In the genomic region with DNA sequence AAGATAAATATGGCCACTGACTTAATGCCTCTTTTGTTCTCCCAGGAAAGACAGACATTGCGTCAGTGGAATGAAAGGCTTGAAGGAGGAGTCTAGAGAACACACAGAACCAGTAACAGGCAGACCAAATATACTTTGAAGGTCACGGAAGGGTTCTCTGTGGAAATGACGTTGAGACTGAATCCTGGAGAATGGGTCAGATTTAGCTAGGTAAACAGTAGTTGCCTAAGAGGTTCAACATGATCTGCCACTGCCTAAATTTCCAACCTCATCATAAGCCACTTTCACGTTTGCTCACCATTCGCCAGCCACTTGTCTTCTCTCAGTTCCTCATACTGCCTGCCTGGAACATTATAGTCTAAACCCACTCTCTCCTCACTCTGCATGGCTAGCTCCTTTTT, we compare ENCODE assay signal across 1 cellular context.
TF ChIP-seq lines count a peak whose summit lies in the region.

No MANE protein-coding gene starts in this region.

TF ChIP-seq in GM12878, 131 proteins besides CTCF, POLR2A, EP300 and RAD21 (continued from another document and continues in another):
- TF ChIP-seq, protein P1, sequence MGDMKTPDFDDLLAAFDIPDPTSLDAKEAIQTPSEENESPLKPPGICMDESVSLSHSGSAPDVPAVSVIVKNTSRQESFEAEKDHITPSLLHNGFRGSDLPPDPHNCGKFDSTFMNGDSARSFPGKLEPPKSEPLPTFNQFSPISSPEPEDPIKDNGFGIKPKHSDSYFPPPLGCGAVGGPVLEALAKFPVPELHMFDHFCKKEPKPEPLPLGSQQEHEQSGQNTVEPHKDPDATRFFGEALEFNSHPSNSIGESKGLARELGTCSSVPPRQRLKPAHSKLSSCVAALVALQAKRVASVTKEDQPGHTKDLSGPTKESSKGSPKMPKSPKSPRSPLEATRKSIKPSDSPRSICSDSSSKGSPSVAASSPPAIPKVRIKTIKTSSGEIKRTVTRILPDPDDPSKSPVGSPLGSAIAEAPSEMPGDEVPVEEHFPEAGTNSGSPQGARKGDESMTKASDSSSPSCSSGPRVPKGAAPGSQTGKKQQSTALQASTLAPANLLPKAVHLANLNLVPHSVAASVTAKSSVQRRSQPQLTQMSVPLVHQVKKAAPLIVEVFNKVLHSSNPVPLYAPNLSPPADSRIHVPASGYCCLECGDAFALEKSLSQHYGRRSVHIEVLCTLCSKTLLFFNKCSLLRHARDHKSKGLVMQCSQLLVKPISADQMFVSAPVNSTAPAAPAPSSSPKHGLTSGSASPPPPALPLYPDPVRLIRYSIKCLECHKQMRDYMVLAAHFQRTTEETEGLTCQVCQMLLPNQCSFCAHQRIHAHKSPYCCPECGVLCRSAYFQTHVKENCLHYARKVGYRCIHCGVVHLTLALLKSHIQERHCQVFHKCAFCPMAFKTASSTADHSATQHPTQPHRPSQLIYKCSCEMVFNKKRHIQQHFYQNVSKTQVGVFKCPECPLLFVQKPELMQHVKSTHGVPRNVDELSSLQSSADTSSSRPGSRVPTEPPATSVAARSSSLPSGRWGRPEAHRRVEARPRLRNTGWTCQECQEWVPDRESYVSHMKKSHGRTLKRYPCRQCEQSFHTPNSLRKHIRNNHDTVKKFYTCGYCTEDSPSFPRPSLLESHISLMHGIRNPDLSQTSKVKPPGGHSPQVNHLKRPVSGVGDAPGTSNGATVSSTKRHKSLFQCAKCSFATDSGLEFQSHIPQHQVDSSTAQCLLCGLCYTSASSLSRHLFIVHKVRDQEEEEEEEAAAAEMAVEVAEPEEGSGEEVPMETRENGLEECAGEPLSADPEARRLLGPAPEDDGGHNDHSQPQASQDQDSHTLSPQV (IDR thresholded peaks at IDR 0.05) = no peak
- TF ChIP-seq, protein P2, sequence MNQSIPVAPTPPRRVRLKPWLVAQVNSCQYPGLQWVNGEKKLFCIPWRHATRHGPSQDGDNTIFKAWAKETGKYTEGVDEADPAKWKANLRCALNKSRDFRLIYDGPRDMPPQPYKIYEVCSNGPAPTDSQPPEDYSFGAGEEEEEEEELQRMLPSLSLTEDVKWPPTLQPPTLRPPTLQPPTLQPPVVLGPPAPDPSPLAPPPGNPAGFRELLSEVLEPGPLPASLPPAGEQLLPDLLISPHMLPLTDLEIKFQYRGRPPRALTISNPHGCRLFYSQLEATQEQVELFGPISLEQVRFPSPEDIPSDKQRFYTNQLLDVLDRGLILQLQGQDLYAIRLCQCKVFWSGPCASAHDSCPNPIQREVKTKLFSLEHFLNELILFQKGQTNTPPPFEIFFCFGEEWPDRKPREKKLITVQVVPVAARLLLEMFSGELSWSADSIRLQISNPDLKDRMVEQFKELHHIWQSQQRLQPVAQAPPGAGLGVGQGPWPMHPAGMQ (IDR thresholded peaks at IDR 0.05; ENCODE audit: borderline replicate concordance) = no peak
- TF ChIP-seq NR2C2 (IDR thresholded peaks at IDR 0.05; ENCODE audit: borderline replicate concordance, control insufficient read depth, insufficient read length, low read depth) = no peak
- TF ChIP-seq RFX5 (IDR thresholded peaks at IDR 0.05; ENCODE audit: low read depth, low read length) = no peak
- TF ChIP-seq, protein P3, sequence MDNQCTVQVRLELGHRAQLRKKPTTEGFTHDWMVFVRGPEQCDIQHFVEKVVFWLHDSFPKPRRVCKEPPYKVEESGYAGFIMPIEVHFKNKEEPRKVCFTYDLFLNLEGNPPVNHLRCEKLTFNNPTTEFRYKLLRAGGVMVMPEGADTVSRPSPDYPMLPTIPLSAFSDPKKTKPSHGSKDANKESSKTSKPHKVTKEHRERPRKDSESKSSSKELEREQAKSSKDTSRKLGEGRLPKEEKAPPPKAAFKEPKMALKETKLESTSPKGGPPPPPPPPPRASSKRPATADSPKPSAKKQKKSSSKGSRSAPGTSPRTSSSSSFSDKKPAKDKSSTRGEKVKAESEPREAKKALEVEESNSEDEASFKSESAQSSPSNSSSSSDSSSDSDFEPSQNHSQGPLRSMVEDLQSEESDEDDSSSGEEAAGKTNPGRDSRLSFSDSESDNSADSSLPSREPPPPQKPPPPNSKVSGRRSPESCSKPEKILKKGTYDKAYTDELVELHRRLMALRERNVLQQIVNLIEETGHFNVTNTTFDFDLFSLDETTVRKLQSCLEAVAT (IDR thresholded peaks at IDR 0.05) = 0 out of 2 replicates have a peak, but pooled peaks have one; percentile 19
- TF ChIP-seq ATF7 (IDR thresholded peaks at IDR 0.05; ENCODE audit: low read depth) = 0 out of 2 replicates have a peak, but pooled peaks have one; percentile 21
- TF ChIP-seq, protein P4, sequence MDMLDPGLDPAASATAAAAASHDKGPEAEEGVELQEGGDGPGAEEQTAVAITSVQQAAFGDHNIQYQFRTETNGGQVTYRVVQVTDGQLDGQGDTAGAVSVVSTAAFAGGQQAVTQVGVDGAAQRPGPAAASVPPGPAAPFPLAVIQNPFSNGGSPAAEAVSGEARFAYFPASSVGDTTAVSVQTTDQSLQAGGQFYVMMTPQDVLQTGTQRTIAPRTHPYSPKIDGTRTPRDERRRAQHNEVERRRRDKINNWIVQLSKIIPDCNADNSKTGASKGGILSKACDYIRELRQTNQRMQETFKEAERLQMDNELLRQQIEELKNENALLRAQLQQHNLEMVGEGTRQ (IDR thresholded peaks at IDR 0.05; ENCODE audit: borderline replicate concordance, low read depth, low read length) = no peak
- no peak for TF ChIP-seq ZSCAN29 (IDR thresholded peaks at IDR 0.05)
- TF ChIP-seq EED (IDR thresholded peaks at IDR 0.05; ENCODE audit: low read depth) = peak; percentile 72
- TF ChIP-seq JUNB (IDR thresholded peaks at IDR 0.05) = no peak; the same call in 1 of the 2 replicates
- peak; percentile 66; the same call in 1 of the 2 replicates for TF ChIP-seq NBN (IDR thresholded peaks at IDR 0.05)
- TF ChIP-seq, protein P5, sequence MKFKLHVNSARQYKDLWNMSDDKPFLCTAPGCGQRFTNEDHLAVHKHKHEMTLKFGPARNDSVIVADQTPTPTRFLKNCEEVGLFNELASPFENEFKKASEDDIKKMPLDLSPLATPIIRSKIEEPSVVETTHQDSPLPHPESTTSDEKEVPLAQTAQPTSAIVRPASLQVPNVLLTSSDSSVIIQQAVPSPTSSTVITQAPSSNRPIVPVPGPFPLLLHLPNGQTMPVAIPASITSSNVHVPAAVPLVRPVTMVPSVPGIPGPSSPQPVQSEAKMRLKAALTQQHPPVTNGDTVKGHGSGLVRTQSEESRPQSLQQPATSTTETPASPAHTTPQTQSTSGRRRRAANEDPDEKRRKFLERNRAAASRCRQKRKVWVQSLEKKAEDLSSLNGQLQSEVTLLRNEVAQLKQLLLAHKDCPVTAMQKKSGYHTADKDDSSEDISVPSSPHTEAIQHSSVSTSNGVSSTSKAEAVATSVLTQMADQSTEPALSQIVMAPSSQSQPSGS (IDR thresholded peaks at IDR 0.05; ENCODE audit: low read length) = peak; percentile 46; the same call in 1 of the 2 replicates
- no peak for TF ChIP-seq RBBP5 (conservative IDR thresholded peaks at IDR 0.05)
- TF ChIP-seq, protein P6, sequence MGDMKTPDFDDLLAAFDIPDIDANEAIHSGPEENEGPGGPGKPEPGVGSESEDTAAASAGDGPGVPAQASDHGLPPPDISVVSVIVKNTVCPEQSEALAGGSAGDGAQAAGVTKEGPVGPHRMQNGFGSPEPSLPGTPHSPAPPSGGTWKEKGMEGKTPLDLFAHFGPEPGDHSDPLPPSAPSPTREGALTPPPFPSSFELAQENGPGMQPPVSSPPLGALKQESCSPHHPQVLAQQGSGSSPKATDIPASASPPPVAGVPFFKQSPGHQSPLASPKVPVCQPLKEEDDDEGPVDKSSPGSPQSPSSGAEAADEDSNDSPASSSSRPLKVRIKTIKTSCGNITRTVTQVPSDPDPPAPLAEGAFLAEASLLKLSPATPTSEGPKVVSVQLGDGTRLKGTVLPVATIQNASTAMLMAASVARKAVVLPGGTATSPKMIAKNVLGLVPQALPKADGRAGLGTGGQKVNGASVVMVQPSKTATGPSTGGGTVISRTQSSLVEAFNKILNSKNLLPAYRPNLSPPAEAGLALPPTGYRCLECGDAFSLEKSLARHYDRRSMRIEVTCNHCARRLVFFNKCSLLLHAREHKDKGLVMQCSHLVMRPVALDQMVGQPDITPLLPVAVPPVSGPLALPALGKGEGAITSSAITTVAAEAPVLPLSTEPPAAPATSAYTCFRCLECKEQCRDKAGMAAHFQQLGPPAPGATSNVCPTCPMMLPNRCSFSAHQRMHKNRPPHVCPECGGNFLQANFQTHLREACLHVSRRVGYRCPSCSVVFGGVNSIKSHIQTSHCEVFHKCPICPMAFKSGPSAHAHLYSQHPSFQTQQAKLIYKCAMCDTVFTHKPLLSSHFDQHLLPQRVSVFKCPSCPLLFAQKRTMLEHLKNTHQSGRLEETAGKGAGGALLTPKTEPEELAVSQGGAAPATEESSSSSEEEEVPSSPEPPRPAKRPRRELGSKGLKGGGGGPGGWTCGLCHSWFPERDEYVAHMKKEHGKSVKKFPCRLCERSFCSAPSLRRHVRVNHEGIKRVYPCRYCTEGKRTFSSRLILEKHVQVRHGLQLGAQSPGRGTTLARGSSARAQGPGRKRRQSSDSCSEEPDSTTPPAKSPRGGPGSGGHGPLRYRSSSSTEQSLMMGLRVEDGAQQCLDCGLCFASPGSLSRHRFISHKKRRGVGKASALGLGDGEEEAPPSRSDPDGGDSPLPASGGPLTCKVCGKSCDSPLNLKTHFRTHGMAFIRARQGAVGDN (IDR thresholded peaks at IDR 0.05) = no peak
- no peak for TF ChIP-seq HDGF (IDR thresholded peaks at IDR 0.05)
- no peak for TF ChIP-seq HCFC1 (IDR thresholded peaks at IDR 0.05; ENCODE audit: low read length)
- no peak for TF ChIP-seq SREBF1 (IDR thresholded peaks at IDR 0.05; ENCODE audit: low read length)
- no peak for TF ChIP-seq MYB (IDR thresholded peaks at IDR 0.05; ENCODE audit: borderline replicate concordance, low read depth, low read length)
- TF ChIP-seq, protein P7, sequence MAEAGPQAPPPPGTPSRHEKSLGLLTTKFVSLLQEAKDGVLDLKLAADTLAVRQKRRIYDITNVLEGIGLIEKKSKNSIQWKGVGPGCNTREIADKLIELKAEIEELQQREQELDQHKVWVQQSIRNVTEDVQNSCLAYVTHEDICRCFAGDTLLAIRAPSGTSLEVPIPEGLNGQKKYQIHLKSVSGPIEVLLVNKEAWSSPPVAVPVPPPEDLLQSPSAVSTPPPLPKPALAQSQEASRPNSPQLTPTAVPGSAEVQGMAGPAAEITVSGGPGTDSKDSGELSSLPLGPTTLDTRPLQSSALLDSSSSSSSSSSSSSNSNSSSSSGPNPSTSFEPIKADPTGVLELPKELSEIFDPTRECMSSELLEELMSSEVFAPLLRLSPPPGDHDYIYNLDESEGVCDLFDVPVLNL (IDR thresholded peaks at IDR 0.05; ENCODE audit: low read depth, low read length) = no peak
- TF ChIP-seq, protein P8, sequence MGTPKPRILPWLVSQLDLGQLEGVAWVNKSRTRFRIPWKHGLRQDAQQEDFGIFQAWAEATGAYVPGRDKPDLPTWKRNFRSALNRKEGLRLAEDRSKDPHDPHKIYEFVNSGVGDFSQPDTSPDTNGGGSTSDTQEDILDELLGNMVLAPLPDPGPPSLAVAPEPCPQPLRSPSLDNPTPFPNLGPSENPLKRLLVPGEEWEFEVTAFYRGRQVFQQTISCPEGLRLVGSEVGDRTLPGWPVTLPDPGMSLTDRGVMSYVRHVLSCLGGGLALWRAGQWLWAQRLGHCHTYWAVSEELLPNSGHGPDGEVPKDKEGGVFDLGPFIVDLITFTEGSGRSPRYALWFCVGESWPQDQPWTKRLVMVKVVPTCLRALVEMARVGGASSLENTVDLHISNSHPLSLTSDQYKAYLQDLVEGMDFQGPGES (IDR thresholded peaks at IDR 0.05) = no peak
- TF ChIP-seq SMC3 (IDR thresholded peaks at IDR 0.05; ENCODE audit: borderline replicate concordance, low read length) = no peak; the same call in 1 of the 2 replicates
- TF ChIP-seq PML (IDR thresholded peaks at IDR 0.05; ENCODE audit: low read length) = no peak
- TF ChIP-seq MTA3 (IDR thresholded peaks at IDR 0.05; ENCODE audit: borderline replicate concordance, low read length) = no peak
- TF ChIP-seq NFIC (IDR thresholded peaks at IDR 0.05; ENCODE audit: low read depth, low read length) = peak; percentile 65; the same call in 1 of the 2 replicates
- TF ChIP-seq, protein P9, sequence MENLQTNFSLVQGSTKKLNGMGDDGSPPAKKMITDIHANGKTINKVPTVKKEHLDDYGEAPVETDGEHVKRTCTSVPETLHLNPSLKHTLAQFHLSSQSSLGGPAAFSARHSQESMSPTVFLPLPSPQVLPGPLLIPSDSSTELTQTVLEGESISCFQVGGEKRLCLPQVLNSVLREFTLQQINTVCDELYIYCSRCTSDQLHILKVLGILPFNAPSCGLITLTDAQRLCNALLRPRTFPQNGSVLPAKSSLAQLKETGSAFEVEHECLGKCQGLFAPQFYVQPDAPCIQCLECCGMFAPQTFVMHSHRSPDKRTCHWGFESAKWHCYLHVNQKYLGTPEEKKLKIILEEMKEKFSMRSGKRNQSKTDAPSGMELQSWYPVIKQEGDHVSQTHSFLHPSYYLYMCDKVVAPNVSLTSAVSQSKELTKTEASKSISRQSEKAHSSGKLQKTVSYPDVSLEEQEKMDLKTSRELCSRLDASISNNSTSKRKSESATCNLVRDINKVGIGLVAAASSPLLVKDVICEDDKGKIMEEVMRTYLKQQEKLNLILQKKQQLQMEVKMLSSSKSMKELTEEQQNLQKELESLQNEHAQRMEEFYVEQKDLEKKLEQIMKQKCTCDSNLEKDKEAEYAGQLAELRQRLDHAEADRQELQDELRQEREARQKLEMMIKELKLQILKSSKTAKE (IDR thresholded peaks at IDR 0.05; ENCODE audit: low read depth, poor library complexity, severe bottlenecking) = peak; percentile 35
- TF ChIP-seq, protein P10, sequence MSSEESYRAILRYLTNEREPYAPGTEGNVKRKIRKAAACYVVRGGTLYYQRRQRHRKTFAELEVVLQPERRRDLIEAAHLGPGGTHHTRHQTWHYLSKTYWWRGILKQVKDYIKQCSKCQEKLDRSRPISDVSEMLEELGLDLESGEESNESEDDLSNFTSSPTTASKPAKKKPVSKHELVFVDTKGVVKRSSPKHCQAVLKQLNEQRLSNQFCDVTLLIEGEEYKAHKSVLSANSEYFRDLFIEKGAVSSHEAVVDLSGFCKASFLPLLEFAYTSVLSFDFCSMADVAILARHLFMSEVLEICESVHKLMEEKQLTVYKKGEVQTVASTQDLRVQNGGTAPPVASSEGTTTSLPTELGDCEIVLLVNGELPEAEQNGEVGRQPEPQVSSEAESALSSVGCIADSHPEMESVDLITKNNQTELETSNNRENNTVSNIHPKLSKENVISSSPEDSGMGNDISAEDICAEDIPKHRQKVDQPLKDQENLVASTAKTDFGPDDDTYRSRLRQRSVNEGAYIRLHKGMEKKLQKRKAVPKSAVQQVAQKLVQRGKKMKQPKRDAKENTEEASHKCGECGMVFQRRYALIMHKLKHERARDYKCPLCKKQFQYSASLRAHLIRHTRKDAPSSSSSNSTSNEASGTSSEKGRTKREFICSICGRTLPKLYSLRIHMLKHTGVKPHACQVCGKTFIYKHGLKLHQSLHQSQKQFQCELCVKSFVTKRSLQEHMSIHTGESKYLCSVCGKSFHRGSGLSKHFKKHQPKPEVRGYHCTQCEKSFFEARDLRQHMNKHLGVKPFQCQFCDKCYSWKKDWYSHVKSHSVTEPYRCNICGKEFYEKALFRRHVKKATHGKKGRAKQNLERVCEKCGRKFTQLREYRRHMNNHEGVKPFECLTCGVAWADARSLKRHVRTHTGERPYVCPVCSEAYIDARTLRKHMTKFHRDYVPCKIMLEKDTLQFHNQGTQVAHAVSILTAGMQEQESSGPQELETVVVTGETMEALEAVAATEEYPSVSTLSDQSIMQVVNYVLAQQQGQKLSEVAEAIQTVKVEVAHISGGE (CRISPR knock-in tag; IDR thresholded peaks at IDR 0.05) = no peak
